22 cellular contexts compared by ENCODE assay signal in genomic region chr17:73724341-73724740, GRCh38.
DNase-seq lines count a peak whose midpoint lies in the region; ATAC-seq and TF ChIP-seq lines count a peak whose summit lies in the region.
"Had no signal": no experiment of that assay in that cellular context is flagged by ENCODE, and none has a peak within 500 bp of the region (broad histone marks: within the 10 kb centered on the region; RNA-seq: fewer than 3 reads in every experiment).

No MANE protein-coding gene starts in this region.

- peak overlapping the region; percentile 7 for H3K4me3 Mint-ChIP-seq in CD4-positive, alpha-beta T cell
- peak overlapping the region in 3 of 10 donors; percentile 20 to 89 (median 83) for H3K4me3 Mint-ChIP-seq in naive thymus-derived CD4-positive, alpha-beta T cell
- H3K4me3 Mint-ChIP-seq: CD14-positive monocyte; CD8-positive, alpha-beta T cell; HFFc6 had no signal

- intact Hi-C loops in CD4-positive, alpha-beta T cell (cut with DNase I, micrococcal nuclease), result loop anchor here (5.0 kb wide), 3 partner anchors 98 to 132 kb away; no protein-coding TSS in a partner anchor
- intact Hi-C loops in naive thymus-derived CD4-positive, alpha-beta T cell (cut with micrococcal nuclease), result loop anchor here in 1 of 2 donors (5.0 kb wide), 6 partner anchors 58 to 997 kb away; partner anchors contain the start of genes COG1 and SDK2
- intact Hi-C loops in spleen (cut with DNase I; ENCODE audit: low total_unique reads), result no loop called here
- intact Hi-C loops in posterior cingulate gyrus (cut with DNase I), result no loop called here

- H3K36me3 Mint-ChIP-seq in CD4-positive, alpha-beta T cell (ENCODE audit: low read depth), result no peaks in the 10 kb centered on the region
- peaks cover 0 to 7% (median 0%) of the 10 kb centered on the region in 5 donors for H3K36me3 Mint-ChIP-seq in naive thymus-derived CD4-positive, alpha-beta T cell
- H3K36me3 Mint-ChIP-seq: CD8-positive, alpha-beta T cell had no signal

- H3K4me1 Mint-ChIP-seq in CD4-positive, alpha-beta T cell (ENCODE audit: low read depth), result peaks cover 54% of the 10 kb centered on the region
- H3K4me1 Mint-ChIP-seq in naive thymus-derived CD4-positive, alpha-beta T cell, result peaks cover 20 to 54% (median 50%) of the 10 kb centered on the region in 7 donors

- 89 to 98% (median 94%) methylated on average over 3 to 5 of the region's 5 CpGs for WGBS in spleen, 5 donors

- H3K27me3 ChIP-seq in CD4-positive, alpha-beta T cell (ENCODE audit: control insufficient read depth, insufficient read depth, low read length), result no peaks in the 10 kb centered on the region
- H3K27me3 ChIP-seq in DND-41 (ENCODE audit: insufficient read depth, low read length, poor library complexity) (no peaks in the 10 kb centered on the region), spleen (replicated peaks in 1 of 7) (no peaks in the 10 kb centered on the region)
- H3K27me3 ChIP-seq in naive thymus-derived CD4-positive, alpha-beta T cell (ENCODE audit: control insufficient read depth in 2 of 2, insufficient read depth in 2 of 2, low read length in 2 of 2), result no peaks in the 10 kb centered on the region
- H3K27me3 ChIP-seq: BE2C; BLaER1 treated with 17β-estradiol and CSF1 and Interleukin-3, amounts not matched to agents 10 nM and 100 nM had no signal

- CTCF ChIA-PET in CD4-positive, alpha-beta T cell (lab: Charles Lee), result interaction anchor here (1.1 kb wide), 1 partner anchor 296 kb away, joined by 3 read pairs; no protein-coding TSS in a partner anchor
- CTCF ChIA-PET in naive thymus-derived CD4-positive, alpha-beta T cell (lab: Charles Lee), result interaction anchor here (0.7 kb wide), 1 partner anchor 104 kb away, joined by 3 read pairs; no protein-coding TSS in a partner anchor

- H2AFZ ChIP-seq in DND-41 (ENCODE audit: low read depth, low read length), result 0 out of 2 replicates have a peak overlapping the region, but pooled peaks have one; percentile 6

- no peaks in the 10 kb centered on the region for H4K20me1 ChIP-seq in DND-41 (ENCODE audit: insufficient read depth, low read length)
- H4K20me1 ChIP-seq: BLaER1 treated with 17β-estradiol and CSF1 and Interleukin-3, amounts not matched to agents 10 nM and 100 nM had no signal

- H3K27me3 Mint-ChIP-seq in CD4-positive, alpha-beta T cell, result no peaks in the 10 kb centered on the region
- peaks cover 0 to 4% (median 0%) of the 10 kb centered on the region in 5 donors for H3K27me3 Mint-ChIP-seq in naive thymus-derived CD4-positive, alpha-beta T cell

- TF ChIP-seq POLR2A in spleen (IDR thresholded peaks at IDR 0.05), result no peak

- H3K27ac Mint-ChIP-seq in CD4-positive, alpha-beta T cell, result peak overlapping the region; percentile 97
- H3K27ac Mint-ChIP-seq in naive thymus-derived CD4-positive, alpha-beta T cell, result peak overlapping the region in 8 of 9 donors; percentile 67 to 98 (median 95)
- H3K27ac Mint-ChIP-seq: HFFc6 had no signal

- H3K9me3 ChIP-seq in CD4-positive, alpha-beta T cell (ENCODE audit: control insufficient read depth, low read length), result no peaks in the 10 kb centered on the region
- H3K9me3 ChIP-seq in DND-41 (ENCODE audit: insufficient read depth, low read length, severe bottlenecking) (peaks cover 7% of the 10 kb centered on the region), spleen (no peaks in the 10 kb centered on the region)
- H3K9me3 ChIP-seq in naive thymus-derived CD4-positive, alpha-beta T cell (ENCODE audit: control insufficient read depth in 2 of 3, low read length in 3 of 3), result no peaks in the 10 kb centered on the region
- H3K9me3 ChIP-seq: A549, BE2C, Caco-2, HAP-1 had no signal

- TF ChIP-seq CTCF in CD4-positive, alpha-beta T cell (IDR thresholded peaks at IDR 0.05), result no peak
- TF ChIP-seq CTCF in DND-41 (IDR thresholded peaks at IDR 0.05; ENCODE audit: borderline replicate concordance, extremely low read depth, low read length, poor library complexity, severe bottlenecking) (no peak), spleen (IDR thresholded peaks at IDR 0.05 in 8 of 11, conservative IDR thresholded peaks at IDR 0.05 in 3 of 11) (no peak)

- peaks cover 57% of the 10 kb centered on the region for H3K4me1 ChIP-seq in DND-41 (ENCODE audit: insufficient read depth, low read length)
- peaks cover 18 to 47% of the 10 kb centered on the region in 2 donors for H3K4me1 ChIP-seq in naive thymus-derived CD4-positive, alpha-beta T cell (ENCODE audit: control insufficient read depth in 2 of 2, insufficient read depth in 2 of 2, low read length in 2 of 2)
- H3K4me1 ChIP-seq in spleen, result peaks cover 0 to 36% (median 14%) of the 10 kb centered on the region in 6 donors
- H3K4me1 ChIP-seq: A549, Caco-2, HAP-1 had no signal

- no peaks in the 10 kb centered on the region for H3K36me3 ChIP-seq in DND-41 (ENCODE audit: insufficient read depth, low read length)
- H3K36me3 ChIP-seq in naive thymus-derived CD4-positive, alpha-beta T cell (ENCODE audit: control insufficient read depth in 2 of 3, insufficient read depth in 3 of 3, low read length in 3 of 3), result no peaks in the 10 kb centered on the region
- H3K36me3 ChIP-seq in spleen, result no peaks in the 10 kb centered on the region
- H3K36me3 ChIP-seq: BE2C; BLaER1 treated with 17β-estradiol and CSF1 and Interleukin-3, amounts not matched to agents 10 nM and 100 nM; HAP-1 had no signal

- POLR2A ChIA-PET in CD4-positive, alpha-beta T cell (lab: Charles Lee), result interaction anchor here (1.1 to 2.8 kb wide), 2 partner anchors 14 to 133 kb away, joined by 3 to 12 read pairs; no protein-coding TSS in a partner anchor
- POLR2A ChIA-PET in naive thymus-derived CD4-positive, alpha-beta T cell (lab: Charles Lee), result interaction anchor here (0.7 to 7.4 kb wide), 4 partner anchors 10 to 178 kb away, joined by 4 to 80 read pairs (median 12); no protein-coding TSS in a partner anchor

- DNase-seq in CD4-positive, alpha-beta T cell, result no peak
- DNase-seq in DND-41, result no peak
- DNase-seq in naive thymus-derived CD4-positive, alpha-beta T cell, result no peak
- DNase-seq in spleen, result peak; percentile 61
- no peak for DNase-seq in posterior cingulate gyrus
- no peak for DNase-seq in NCI-H82 treated with DMSO at 0.1 percent for 48 hours (lab: John Stamatoyannopoulos, UW; ENCODE audit: unreplicated experiment)
- DNase-seq: 8988T; ACHN; AML-193; BE2C; Caco-2; CD8-positive, alpha-beta T cell; DMS153; EL; GF-D8; GOT3; HFFc6 had no signal

- peak overlapping the region; percentile 61 for H3K27ac ChIP-seq in CD4-positive, alpha-beta T cell (ENCODE audit: low read depth, low read length)
- H3K27ac ChIP-seq in DND-41 (ENCODE audit: low read length), result peak overlapping the region; percentile 99
- H3K27ac ChIP-seq in naive thymus-derived CD4-positive, alpha-beta T cell (ENCODE audit: low read depth, low read length), result no peak overlapping the region
- no peak overlapping the region for H3K27ac ChIP-seq in spleen
- H3K27ac ChIP-seq: A549; BLaER1 treated with 17β-estradiol and CSF1 and Interleukin-3, amounts not matched to agents 10 nM and 100 nM had no signal

- H3K79me2 ChIP-seq in DND-41 (ENCODE audit: insufficient read depth, low read length), result no peaks in the 10 kb centered on the region

- no peak overlapping the region for H3K4me2 ChIP-seq in DND-41 (ENCODE audit: insufficient read depth, low read length)
- H3K4me2 ChIP-seq: A549; BLaER1 treated with 17β-estradiol and CSF1 and Interleukin-3, amounts not matched to agents 10 nM and 100 nM had no signal

- H3K4me3 ChIP-seq in DND-41 (ENCODE audit: low read depth in 1 of 2, low read length in 2 of 2) (no peak overlapping the region), spleen (no peak overlapping the region)
- no peak overlapping the region for H3K4me3 ChIP-seq in naive thymus-derived CD4-positive, alpha-beta T cell (ENCODE audit: low read length)
- H3K4me3 ChIP-seq: A549; BLaER1 treated with 17β-estradiol and CSF1 and Interleukin-3, amounts not matched to agents 10 nM and 100 nM; HAP-1 had no signal

- H3K9me3 Mint-ChIP-seq in CD4-positive, alpha-beta T cell, result no peaks in the 10 kb centered on the region
- H3K9me3 Mint-ChIP-seq in naive thymus-derived CD4-positive, alpha-beta T cell, result peaks cover 0 to 3% (median 0%) of the 10 kb centered on the region in 11 donors
- H3K9me3 Mint-ChIP-seq: CD8-positive, alpha-beta T cell had no signal

- no peak for ATAC-seq in CD4-positive, alpha-beta T cell (ENCODE audit: poor library complexity)
- ATAC-seq in DND-41 (ENCODE audit: insufficient read depth, low read depth), result no peak
- no peak for ATAC-seq in naive thymus-derived CD4-positive, alpha-beta T cell
- no peak for ATAC-seq in GM21423 (IDR thresholded peaks at IDR 0.05; ENCODE audit: unreplicated experiment)
- ATAC-seq: CD8-positive, alpha-beta T cell had no signal

- H3K9ac ChIP-seq in DND-41 (ENCODE audit: low read depth, low read length), result peak overlapping the region; percentile 67; the same call in 1 of the 2 replicates
- H3K9ac ChIP-seq: BLaER1 treated with 17β-estradiol and CSF1 and Interleukin-3, amounts not matched to agents 10 nM and 100 nM had no signal

Comparison
In these comparisons a context has a peak if more than half of its experiments do, and no peak if none do; other contexts are left out.
1. H3K27ac ChIP-seq: peak in CD4-positive, alpha-beta T cell (single experiment) and DND-41 (single experiment); none in naive thymus-derived CD4-positive, alpha-beta T cell (single experiment) and spleen (0 of 8).
2. intact Hi-C loops: an anchor here in CD4-positive, alpha-beta T cell (5.0 kb wide); none called in spleen and posterior cingulate gyrus.